Comparison of ENCODE assay signal across 16 cellular contexts in the genomic region with DNA sequence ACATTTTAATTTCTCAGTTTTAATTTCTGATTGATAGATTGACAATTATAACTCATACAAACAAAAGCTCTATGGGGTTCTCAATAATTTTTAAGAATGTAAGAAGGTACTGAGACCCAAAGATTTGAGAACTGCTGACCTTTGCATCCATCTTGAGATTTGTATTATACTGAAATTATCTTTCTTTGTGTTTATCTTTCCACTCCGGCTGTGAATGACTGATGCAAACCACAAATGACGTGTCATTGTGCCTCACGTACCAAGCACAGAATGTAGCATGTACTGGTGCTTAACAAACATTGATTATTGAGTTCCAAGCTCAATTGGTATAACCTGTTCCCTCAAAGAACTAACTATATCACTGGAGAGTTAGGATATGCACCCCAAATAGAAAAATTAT.
DNase-seq lines count a peak whose midpoint lies in the region; ATAC-seq and TF ChIP-seq lines count a peak whose summit lies in the region.
"Had no signal": no experiment of that assay in that cellular context is flagged by ENCODE, and none has a peak within 500 bp of the region (broad histone marks: within the 10 kb centered on the region; RNA-seq: fewer than 3 reads in every experiment).

No MANE protein-coding gene starts in this region.

- H3K79me2 ChIP-seq in PC-3 (ENCODE audit: low read length): no peaks in the 10 kb centered on the region

- H3K36me3 ChIP-seq in PC-3 (ENCODE audit: low read depth, low read length) (no peaks in the 10 kb centered on the region), mesenchymal stem cell (ENCODE audit: control insufficient read depth in 1 of 2, insufficient read depth in 2 of 2, low read depth in 1 of 2, low read length in 2 of 2) (no peaks in the 10 kb centered on the region)
- H3K36me3 ChIP-seq: left ventricle myocardium inferior, sigmoid colon had no signal

- peak; percentile 55 for ATAC-seq in PC-3
- ATAC-seq in HG02981 (IDR thresholded peaks at IDR 0.05; ENCODE audit: unreplicated experiment): no peak
- ATAC-seq in left ventricle myocardium superior: no peak

- H3F3A ChIP-seq in PC-3 (ENCODE audit: low read length, unreplicated experiment): no peaks in the 10 kb centered on the region

- H2BK5ac ChIP-seq in mesenchymal stem cell (ENCODE audit: low read depth, low read length, poor library complexity, severe bottlenecking): no peak overlapping the region

- no peak overlapping the region for H3K27ac ChIP-seq in PC-3 (ENCODE audit: low read length)
- H3K27ac ChIP-seq in mesenchymal stem cell (ENCODE audit: low read length, poor library complexity, severe bottlenecking): no peak overlapping the region
- H3K27ac ChIP-seq: HL-60, left ventricle myocardium inferior, sigmoid colon had no signal

- no peak overlapping the region for H4K8ac ChIP-seq in mesenchymal stem cell (ENCODE audit: low read length)

- H3K23ac ChIP-seq in mesenchymal stem cell (ENCODE audit: low read length in 2 of 2): no peak overlapping the region

- CTCF ChIA-PET in PC-3 (lab: Charles Lee): no interaction called here

- no peak overlapping the region for H3K14ac ChIP-seq in mesenchymal stem cell (ENCODE audit: low read length in 2 of 2)

- no peak overlapping the region for H3K18ac ChIP-seq in mesenchymal stem cell (ENCODE audit: low read depth in 1 of 2, low read length in 2 of 2)

- no peak overlapping the region for H2BK12ac ChIP-seq in mesenchymal stem cell (ENCODE audit: low read length in 2 of 2)

- H2AK5ac ChIP-seq in mesenchymal stem cell (ENCODE audit: low read length, severe bottlenecking): no peak overlapping the region

- no TSS peak for BruUV-seq in PC-3 (replicated peaks; lab: Mats Ljungman, UMichigan)

- H3K27me3 ChIP-seq in PC-3 (ENCODE audit: low read length) (no peaks in the 10 kb centered on the region), mesenchymal stem cell (ENCODE audit: control insufficient read depth in 1 of 2, insufficient read depth in 1 of 2, low read length in 2 of 2) (no peaks in the 10 kb centered on the region)
- H3K27me3 ChIP-seq: sigmoid colon had no signal

- peak overlapping the region; percentile 17; the same call in 1 of the 2 replicates for H3K4me2 ChIP-seq in PC-3 (ENCODE audit: low read length)
- no peak overlapping the region for H3K4me2 ChIP-seq in mesenchymal stem cell (ENCODE audit: low read length, poor library complexity, severe bottlenecking)

- H3K4ac ChIP-seq in mesenchymal stem cell (ENCODE audit: low read depth in 1 of 2, low read length in 2 of 2): no peak overlapping the region

- DNase-seq in H4 (ENCODE audit: low spot score) (peak; percentile 23), PC-3 (peak; percentile 79), cardiac fibroblast (ENCODE audit: low read depth in 2 of 2) (peak; percentile 59 to 80), mesenchymal stem cell (peak; percentile 82), NCI-H1417 (lab: John Stamatoyannopoulos, UW) (no peak), left ventricle myocardium superior (no peak), cortex of kidney (lab: John Stamatoyannopoulos, UW) (no peak)
- DNase-seq: activated T-cell treated with anti-CD3 and anti-CD28 coated beads, Interleukin-2, amount 50 U/mL, for 24 hours; hippocampal formation; left ventricle myocardium inferior; NCI-H2171; nephron progenitor cell; sigmoid colon; substantia nigra had no signal

- 19% methylated on average over 3 of the region's 3 CpGs for WGBS in mesenchymal stem cell

- TF ChIP-seq CTCF in PC-3 (conservative IDR thresholded peaks at IDR 0.05; ENCODE audit: low read depth, low read length) (no peak), cardiac fibroblast (IDR thresholded peaks at IDR 0.05; ENCODE audit: low read depth, low read length) (no peak)

- no peak overlapping the region for H2BK120ac ChIP-seq in mesenchymal stem cell (ENCODE audit: low read depth, low read length)

- no peaks in the 10 kb centered on the region for H3K79me1 ChIP-seq in mesenchymal stem cell (replicated peaks; ENCODE audit: low read length, poor library complexity, severe bottlenecking)

- no peak overlapping the region for H4K91ac ChIP-seq in mesenchymal stem cell (ENCODE audit: low read length)

- no peaks in the 10 kb centered on the region for H3K9me3 ChIP-seq in PC-3 (ENCODE audit: low read length)
- H3K9me3 ChIP-seq in mesenchymal stem cell (ENCODE audit: control insufficient read depth, low read length): peaks cover 17% of the 10 kb centered on the region

- H4K20me1 ChIP-seq in PC-3 (ENCODE audit: low read length): no peaks in the 10 kb centered on the region

- POLR2A ChIA-PET in PC-3 (lab: Charles Lee; ENCODE audit: unreplicated experiment): no interaction called here

- H2BK15ac ChIP-seq in mesenchymal stem cell (ENCODE audit: low read depth, poor library complexity, severe bottlenecking): no peak overlapping the region

- intact Hi-C loops in PC-3 (cut with micrococcal nuclease) (no loop called here), left ventricle myocardium superior (cut with micrococcal nuclease) (no loop called here)

- H3K4me3 ChIP-seq in PC-3 (ENCODE audit: low read length) (no peak overlapping the region), cardiac fibroblast (replicated peaks in 1 of 2; ENCODE audit: low read depth in 2 of 2, low read length in 2 of 2) (no peak overlapping the region), mesenchymal stem cell (ENCODE audit: insufficient read depth in 1 of 2, low read depth in 1 of 2, low read length in 2 of 2) (no peak overlapping the region)
- H3K4me3 ChIP-seq: left ventricle myocardium inferior, sigmoid colon had no signal

- H3K4me1 ChIP-seq in PC-3 (ENCODE audit: insufficient read depth, low read length): peaks cover 11% of the 10 kb centered on the region
- H3K4me1 ChIP-seq in mesenchymal stem cell (ENCODE audit: control insufficient read depth, insufficient read depth, low read depth, low read length): no peaks in the 10 kb centered on the region

- no peak overlapping the region for H3K9ac ChIP-seq in PC-3 (ENCODE audit: low read length)
- no peak overlapping the region for H3K9ac ChIP-seq in mesenchymal stem cell (ENCODE audit: low read length)

- H2AFZ ChIP-seq in PC-3 (ENCODE audit: low read length) (no peak overlapping the region), mesenchymal stem cell (ENCODE audit: low read depth, low read length) (no peak overlapping the region)

- H3K9me2 ChIP-seq in PC-3 (replicated peaks; ENCODE audit: low read length): no peaks in the 10 kb centered on the region

Comparison
In these comparisons a context has a peak if more than half of its experiments do, and no peak if none do; other contexts are left out.
1. DNase-seq: peak in H4 (single experiment), PC-3 (single experiment), cardiac fibroblast (2 of 2) and mesenchymal stem cell (single experiment); none in NCI-H1417 (0 of 3), left ventricle myocardium superior (single experiment) and cortex of kidney (single experiment).